In genomic region chr1:182084487-182085316, GRCh38 we compare ENCODE assay signal across 8 cellular contexts. TPM values are rescaled to one million over a fixed set of nuclear protein-coding genes. Genes with fewer than 3 reads are reported as not detected.
DNase-seq lines count a peak whose midpoint lies in the region; ATAC-seq, FAIRE-seq and TF ChIP-seq lines count a peak whose summit lies in the region.

No MANE protein-coding gene starts in this region.

- peaks cover 0 to 4% of the 10 kb centered on the region in 2 donors for H3K4me1 ChIP-seq in kidney (ENCODE audit: control insufficient read depth in 1 of 2, insufficient read depth in 1 of 2, low read depth in 1 of 2, low read length in 2 of 2)

- no peak overlapping the region for H3K27ac ChIP-seq in kidney (ENCODE audit: low read depth in 2 of 2, low read length in 2 of 2)

- H3K9me3 ChIP-seq in kidney (ENCODE audit: control insufficient read depth in 1 of 2, low read length in 2 of 2): no peaks in the 10 kb centered on the region

- no peak for FAIRE-seq in kidney (lab: Jason Lieb, UNC)

- intact Hi-C loops in kidney (cut with DNase I): loop anchor here (10.0 kb wide), 1 partner anchor 320 kb away; the partner anchor contains the start of gene TEDDM1

- no peaks in the 10 kb centered on the region for H3K36me3 ChIP-seq in kidney (ENCODE audit: control insufficient read depth in 1 of 2, insufficient read depth in 2 of 2, low read length in 2 of 2)

- ATAC-seq in HG02981 (IDR thresholded peaks at IDR 0.05; ENCODE audit: unreplicated experiment): peak; percentile 68

- TF ChIP-seq CTCF in GM12874 (IDR thresholded peaks at IDR 0.05; ENCODE audit: insufficient read depth, low read depth, low read length) (peak; percentile 81), kidney (IDR thresholded peaks at IDR 0.05; ENCODE audit: borderline replicate concordance, extremely low read depth, insufficient read depth) (peak; percentile 91)

- H3K9ac ChIP-seq in kidney (ENCODE audit: low read length in 2 of 2): peak overlapping the region in 1 of 2 donors; percentile 53

- DNase-seq in NCI-H2196 (lab: John Stamatoyannopoulos, UW; ENCODE audit: unreplicated experiment): peak; percentile 75
- peak; percentile 49 to 65 (median 58) for DNase-seq in activated CD4-positive, CD25-positive, alpha-beta regulatory T cell (lab: John Stamatoyannopoulos, UW)
- DNase-seq in central memory CD4-positive, alpha-beta T cell: peak; percentile 66
- DNase-seq in kidney: peak; percentile 91
- DNase-seq in stimulated activated CD4-positive, alpha-beta T cell treated with anti-CD3 and anti-CD28 coated beads, Interleukin-1b, Interleukin-23, amount 100 ng/mL, for 4 hours (ENCODE audit: low read depth in 2 of 2): peak; percentile 59 to 71
- no peak for DNase-seq in cortex of kidney (lab: John Stamatoyannopoulos, UW)

- H3K4me3 ChIP-seq in kidney (ENCODE audit: low read length in 2 of 2): peak overlapping the region; percentile 26 to 32

RNA-seq across cellular contexts. Expression of gene ZNF648, which starts 23.2 kb away (rescaled TPM):
- total RNA-seq in kidney: not detected
- polyA plus RNA-seq in kidney (ENCODE audit: insufficient read depth, low read depth, low replicate concordance): not detected
